ENCODE assay signal across 19 cellular contexts in genomic region chr15:81957698-81958097, GRCh38.
"Had no signal": no experiment of that assay in that cellular context is flagged by ENCODE, and none has a peak within 500 bp of the region (broad histone marks: within the 10 kb centered on the region; RNA-seq: fewer than 3 reads in every experiment).

No MANE protein-coding gene starts in this region.

- H3K9me3 Mint-ChIP-seq: IgD-negative memory B cell had no signal

- DNase-seq: KBM-7, MV-4-11, NCI-H1048, NCI-H1105, NCI-H1436 treated with DMSO at 0.1 percent for 48 hours, NCI-H187, NCI-H2029, NCI-H2081 treated with DMSO at 0.1 percent for 48 hours, NCI-H2227 treated with DMSO at 0.1 percent for 48 hours, NCI-H524, NCI-H526 treated with DMSO at 0.1 percent for 48 hours, NCI-H748 treated with DMSO at 0.1 percent for 48 hours, Right ventricle myocardium superior, RPMI8226, SIG-M5 had no signal

- H3K4me3 Mint-ChIP-seq: IgD-negative memory B cell had no signal

- H3K36me3 Mint-ChIP-seq: IgD-negative memory B cell had no signal

- H3K27ac Mint-ChIP-seq: IgD-negative memory B cell had no signal

- H3K27me3 ChIP-seq: SJSA1 had no signal

- H3K27ac ChIP-seq: HL-60, SJSA1, SK-N-MC had no signal

- H3K36me3 ChIP-seq: SJSA1 had no signal

- H3K4me3 ChIP-seq: SJSA1, SK-N-MC had no signal

- H3K4me1 Mint-ChIP-seq: IgD-negative memory B cell had no signal
